ENCODE assay signal across 10 cellular contexts in genomic region chr6:25136879-25137278, GRCh38.
DNase-seq lines count a peak whose midpoint lies in the region; ATAC-seq and TF ChIP-seq lines count a peak whose summit lies in the region.
"Had no signal": no experiment of that assay in that cellular context is flagged by ENCODE, and none has a peak within 500 bp of the region (broad histone marks: within the 10 kb centered on the region; RNA-seq: fewer than 3 reads in every experiment).

No MANE protein-coding gene starts in this region.

- H3K27ac ChIP-seq in BLaER1 (no peak overlapping the region), OCI-LY7 (ENCODE audit: low read depth, low read length, poor library complexity, severe bottlenecking) (no peak overlapping the region)

- 0 out of 2 replicates have a peak overlapping the region, but pooled peaks have one; percentile 67 for H3K4me3 ChIP-seq in BLaER1
- H3K4me3 ChIP-seq in OCI-LY7 (ENCODE audit: low read depth, low read length, poor library complexity, severe bottlenecking): no peak overlapping the region

- H2AFZ ChIP-seq in OCI-LY7 (ENCODE audit: low read length): no peak overlapping the region

- no peaks in the 10 kb centered on the region for H3K36me3 ChIP-seq in BLaER1
- H3K36me3 ChIP-seq in OCI-LY7 (ENCODE audit: insufficient read depth, low read length): peaks cover 4% of the 10 kb centered on the region; the same call in 1 of the 2 replicates

- intact Hi-C loops in OCI-LY7 (cut with micrococcal nuclease; ENCODE audit: unreplicated experiment): loop anchor here (5.0 to 10.0 kb wide), 2 partner anchors 275 to 642 kb away; partner anchors contain the start of gene ALDH5A1

- H3K9me3 ChIP-seq in BLaER1 (peaks cover 54% of the 10 kb centered on the region), OCI-LY7 (ENCODE audit: low read length) (peaks cover 48% of the 10 kb centered on the region)

- H3K36me3 Mint-ChIP-seq in naive thymus-derived CD8-positive, alpha-beta T cell: peaks cover 11 to 31% (median 25%) of the 10 kb centered on the region in 3 donors

- DNase-seq in OCI-LY7 (ENCODE audit: low spot score): no peak
- DNase-seq in dermis microvascular lymphatic vessel endothelial cell (ENCODE audit: low read depth in 2 of 2): peak; percentile 43 to 54
- DNase-seq in naive thymus-derived CD8-positive, alpha-beta T cell: no peak
- DNase-seq in GM13977 (ENCODE audit: low spot score): no peak
- DNase-seq in T-helper 9 cell: no peak
- DNase-seq: GDM1; stimulated activated CD4-positive, alpha-beta T cell treated with anti-CD3 and anti-CD28 coated beads, Interleukin-12 subunit alpha, Interleukin-12 subunit beta, amount 100 ng/mL, for 4 hours had no signal

- H4K20me1 ChIP-seq in BLaER1: no peaks in the 10 kb centered on the region
- H4K20me1 ChIP-seq in OCI-LY7 (ENCODE audit: insufficient read depth, low read length): no peaks in the 10 kb centered on the region

- ATAC-seq in naive thymus-derived CD8-positive, alpha-beta T cell: no peak
- ATAC-seq in HG02884 (IDR thresholded peaks at IDR 0.05; ENCODE audit: unreplicated experiment): no peak
- no peak for ATAC-seq in GM21360 (IDR thresholded peaks at IDR 0.05; ENCODE audit: unreplicated experiment)

- peaks cover 24 to 50% (median 39%) of the 10 kb centered on the region in 4 donors for H3K4me1 Mint-ChIP-seq in naive thymus-derived CD8-positive, alpha-beta T cell

- CTCF ChIA-PET in OCI-LY7 (lab: Charles Lee; ENCODE audit: unreplicated experiment): no interaction called here

- H3K27me3 ChIP-seq in BLaER1: no peaks in the 10 kb centered on the region

- H3K4me1 ChIP-seq in BLaER1 (peaks cover 17% of the 10 kb centered on the region), OCI-LY7 (ENCODE audit: insufficient read depth, low read length, poor library complexity, severe bottlenecking) (peaks cover 24% of the 10 kb centered on the region)

- peak overlapping the region; percentile 90 to 98 (median 94) for H3K27ac Mint-ChIP-seq in naive thymus-derived CD8-positive, alpha-beta T cell

- TF ChIP-seq CTCF in OCI-LY7 (conservative IDR thresholded peaks at IDR 0.05; ENCODE audit: low read length) (no peak), GM13977 (IDR thresholded peaks at IDR 0.05; ENCODE audit: extremely low read depth, insufficient read depth, missing control alignments) (no peak)

- H3K9me2 ChIP-seq in OCI-LY7 (ENCODE audit: insufficient read depth, low read length): no peaks in the 10 kb centered on the region

- H3K9ac ChIP-seq in BLaER1: no peak overlapping the region

- peaks cover 0 to 14% (median 9%) of the 10 kb centered on the region in 9 donors for H3K9me3 Mint-ChIP-seq in naive thymus-derived CD8-positive, alpha-beta T cell

- POLR2A ChIA-PET in OCI-LY7 (lab: Charles Lee): interaction anchor here (0.6 to 1.7 kb wide), 3 partner anchors 9 to 224 kb away, joined by 3 to 5 read pairs (median 5); no protein-coding TSS in a partner anchor
- POLR2A ChIA-PET in naive thymus-derived CD8-positive, alpha-beta T cell (lab: Charles Lee): no interaction called here

- no TSS peak for BruUV-seq in OCI-LY7 (replicated peaks; lab: Mats Ljungman, UMichigan)

- no peaks in the 10 kb centered on the region for H3K27me3 Mint-ChIP-seq in naive thymus-derived CD8-positive, alpha-beta T cell

- H3K4me2 ChIP-seq in BLaER1: peak overlapping the region; percentile 95
- peak overlapping the region; percentile 81; the same call in 1 of the 2 replicates for H3K4me2 ChIP-seq in OCI-LY7 (ENCODE audit: low read length)

- in situ Hi-C loops in GM13977 (cut with MboI; ENCODE audit: low pct_unique_long_range_greater_than_20kb, low sequenced_read_pairs, unreplicated experiment): no loop called here

- H3K4me3 Mint-ChIP-seq in naive thymus-derived CD8-positive, alpha-beta T cell: peak overlapping the region; percentile 84 to 95 (median 92)

- H3K79me2 ChIP-seq in OCI-LY7 (ENCODE audit: insufficient read depth, low read depth, low read length): no peaks in the 10 kb centered on the region

Comparison
In these comparisons a context has a peak if more than half of its experiments do, and no peak if none do; other contexts are left out.
1. DNase-seq: peak in dermis microvascular lymphatic vessel endothelial cell (2 of 2); none in OCI-LY7 (single experiment), naive thymus-derived CD8-positive, alpha-beta T cell (0 of 10), GM13977 (single experiment) and T-helper 9 cell (single experiment).